8 cellular contexts compared by ENCODE assay signal in the genomic region with DNA sequence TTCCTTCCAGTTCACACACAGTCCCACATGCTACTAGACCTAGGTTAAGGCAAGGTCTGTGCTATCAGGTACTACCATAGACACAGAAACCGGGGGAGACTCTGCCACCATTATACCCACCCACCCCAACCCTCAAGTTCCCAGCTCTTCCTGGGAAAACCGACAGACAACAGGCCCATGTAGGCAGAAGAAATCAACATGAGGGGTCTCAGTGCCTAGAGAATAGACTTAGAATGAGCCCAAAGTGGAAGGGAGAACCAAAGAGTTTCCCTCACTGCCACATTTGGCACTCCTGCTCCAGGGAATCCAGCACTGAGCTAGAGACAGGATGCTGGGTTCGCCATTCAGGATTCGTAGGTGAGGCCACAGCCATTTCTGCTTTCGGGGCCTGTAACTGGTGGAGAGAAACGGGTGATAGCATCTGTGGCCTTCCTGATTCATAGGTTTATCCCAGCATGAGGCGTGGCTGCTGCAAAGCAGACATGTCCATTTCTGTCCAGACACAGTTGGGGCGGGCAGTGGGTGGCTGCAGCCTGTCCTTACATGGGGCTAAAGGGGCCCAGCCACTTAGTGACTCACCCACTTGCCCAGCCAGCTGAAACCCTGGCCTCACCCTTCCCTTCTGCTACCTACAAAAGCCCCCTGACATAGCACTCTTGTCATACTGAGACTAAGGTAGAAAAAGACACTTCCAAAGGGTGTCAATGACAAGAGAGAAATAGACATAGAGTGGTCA.
DNase-seq lines count a peak whose midpoint lies in the region; ATAC-seq and TF ChIP-seq lines count a peak whose summit lies in the region.

No MANE protein-coding gene starts in this region.

- H3K27me3 ChIP-seq in aorta (ENCODE audit: control insufficient read depth in 1 of 2, insufficient read depth in 2 of 2, low read length in 1 of 2), result no peaks in the 10 kb centered on the region
- H3K27me3 ChIP-seq in H7 (ENCODE audit: control insufficient read depth, insufficient read depth, low read length), result no peaks in the 10 kb centered on the region

- WGBS in aorta, 2 donors, result 59 to 69% methylated on average over 8 of the region's 8 CpGs

- H3K27ac Mint-ChIP-seq in HFFc6 (peak overlapping the region; percentile 93), T-helper 17 cell (peak overlapping the region; percentile 96), immature natural killer cell (peak overlapping the region; percentile 95 to 99 (median 98))

- no peaks in the 10 kb centered on the region for H3K4me1 ChIP-seq in aorta (ENCODE audit: control insufficient read depth in 1 of 2, insufficient read depth in 2 of 2, low read length in 2 of 2)

- peak; percentile 91 for DNase-seq in GM12865 (ENCODE audit: low read depth)
- DNase-seq in HFFc6, result peak; percentile 86
- DNase-seq in T-helper 17 cell, result no peak
- peak in 2 of 3 donors; percentile 29 to 31 for DNase-seq in immature natural killer cell
- peak; percentile 89 to 90 for DNase-seq in aorta
- DNase-seq in H7, result no peak
- no peak for DNase-seq in NCI-H226

- H3K27ac ChIP-seq in aorta (ENCODE audit: low read depth in 1 of 2, low read length in 2 of 2), result peak overlapping the region; percentile 32 to 73

- TF ChIP-seq CTCF in GM12865 (IDR thresholded peaks at IDR 0.05; ENCODE audit: insufficient read depth, low read depth, low read length, missing control alignments) (no peak), HFFc6 (IDR thresholded peaks at IDR 0.05) (no peak)

- H3K9me3 ChIP-seq in T-helper 17 cell (ENCODE audit: control insufficient read depth, low read length, poor library complexity, severe bottlenecking) (no peaks in the 10 kb centered on the region), aorta (ENCODE audit: control insufficient read depth, low read length) (no peaks in the 10 kb centered on the region)

- H3K27me3 Mint-ChIP-seq in HFFc6 (ENCODE audit: insufficient read depth), result peaks cover 2% of the 10 kb centered on the region; the same call in 1 of the 2 replicates
- H3K27me3 Mint-ChIP-seq in T-helper 17 cell, result no peaks in the 10 kb centered on the region
- H3K27me3 Mint-ChIP-seq in immature natural killer cell (ENCODE audit: low read depth in 3 of 3), result peaks cover 18 to 49% (median 29%) of the 10 kb centered on the region in 3 donors

- H3K36me3 Mint-ChIP-seq in HFFc6 (ENCODE audit: low read depth), result no peaks in the 10 kb centered on the region
- no peaks in the 10 kb centered on the region for H3K36me3 Mint-ChIP-seq in T-helper 17 cell (ENCODE audit: low read depth)
- H3K36me3 Mint-ChIP-seq in immature natural killer cell, result no peaks in the 10 kb centered on the region

- H3K9me3 Mint-ChIP-seq in HFFc6 (no peaks in the 10 kb centered on the region), immature natural killer cell (no peaks in the 10 kb centered on the region)

- intact Hi-C loops in aorta (cut with DNase I), result loop anchor here in 1 of 2 donors (5.0 kb wide), 3 partner anchors 42 to 78 kb away; no protein-coding TSS in a partner anchor

- peak overlapping the region; percentile 35; the same call in 1 of the 2 replicates for H3K4me3 Mint-ChIP-seq in HFFc6
- no peak overlapping the region for H3K4me3 Mint-ChIP-seq in T-helper 17 cell
- H3K4me3 Mint-ChIP-seq in immature natural killer cell, result peak overlapping the region in 2 of 5 donors; percentile 27 to 40

- ATAC-seq in T-helper 17 cell, result no peak
- no peak for ATAC-seq in aorta (ENCODE audit: low FRiP score)
- no peak for ATAC-seq in GM18517 (IDR thresholded peaks at IDR 0.05; ENCODE audit: unreplicated experiment)

- H3K4me1 Mint-ChIP-seq in HFFc6 (ENCODE audit: low read depth), result peaks cover 89% of the 10 kb centered on the region
- peaks cover 52% of the 10 kb centered on the region for H3K4me1 Mint-ChIP-seq in T-helper 17 cell
- peaks cover 88 to 97% of the 10 kb centered on the region in 2 donors for H3K4me1 Mint-ChIP-seq in immature natural killer cell

- H3K4me3 ChIP-seq in GM12865 (ENCODE audit: low read depth, low read length), result no peak overlapping the region
- no peak overlapping the region for H3K4me3 ChIP-seq in aorta (ENCODE audit: low read length in 2 of 2)
- no peak overlapping the region for H3K4me3 ChIP-seq in H7 (ENCODE audit: insufficient read depth, low read depth, low read length)

- H3K36me3 ChIP-seq in aorta (ENCODE audit: control insufficient read depth in 1 of 2, insufficient read depth in 2 of 2, low read length in 1 of 2) (no peaks in the 10 kb centered on the region), H7 (replicated peaks; ENCODE audit: control insufficient read depth, insufficient read depth, low read length) (no peaks in the 10 kb centered on the region)

Comparison
In these comparisons a context has a peak if more than half of its experiments do, and no peak if none do; other contexts are left out.
1. DNase-seq: peak in GM12865 (single experiment), HFFc6 (single experiment), immature natural killer cell (2 of 3) and aorta (2 of 2); none in T-helper 17 cell (0 of 3), H7 (single experiment) and NCI-H226 (single experiment).
2. Peak in every context shown above with its lines, with median percentiles within 50 percentile points of each other: H3K27ac Mint-ChIP-seq.